In genomic region chrX:133444196-133444595, GRCh38 we compare ENCODE assay signal across 14 cellular contexts. TPM values are rescaled to one million over a fixed set of nuclear protein-coding genes. Genes with fewer than 3 reads are reported as not detected.
DNase-seq lines count a peak whose midpoint lies in the region; ATAC-seq, FAIRE-seq and TF ChIP-seq lines count a peak whose summit lies in the region.
"Had no signal": no experiment of that assay in that cellular context is flagged by ENCODE, and none has a peak within 500 bp of the region (broad histone marks: within the 10 kb centered on the region; RNA-seq: fewer than 3 reads in every experiment).

No MANE protein-coding gene starts in this region.

- no peak overlapping the region for H3K18ac ChIP-seq in IMR-90 (ENCODE audit: low read depth, low read length)

- H3K36me3 ChIP-seq in IMR-90 (ENCODE audit: control insufficient read depth, insufficient read depth, low read length), result no peaks in the 10 kb centered on the region
- H3K36me3 ChIP-seq in mammary epithelial cell (ENCODE audit: insufficient read depth, low read length), result no peaks in the 10 kb centered on the region
- H3K36me3 ChIP-seq in smooth muscle cell (ENCODE audit: low read depth), result no peaks in the 10 kb centered on the region

- H2AFZ ChIP-seq in IMR-90 (replicated peaks; ENCODE audit: low read length, poor library complexity) (no peak overlapping the region), mammary epithelial cell (ENCODE audit: low read depth, low read length) (no peak overlapping the region), smooth muscle cell (ENCODE audit: low read depth) (no peak overlapping the region)

- POLR2A ChIA-PET in IMR-90 (lab: Charles Lee; ENCODE audit: unreplicated experiment), result no interaction called here

- H3K27me3 ChIP-seq in IMR-90 (ENCODE audit: control insufficient read depth, insufficient read depth, low read length) (peaks cover 9% of the 10 kb centered on the region), mammary epithelial cell (ENCODE audit: insufficient read depth, low read length) (no peaks in the 10 kb centered on the region), smooth muscle cell (ENCODE audit: low read depth) (no peaks in the 10 kb centered on the region)

- H3F3A ChIP-seq in smooth muscle cell (ENCODE audit: low read depth), result no peaks in the 10 kb centered on the region

- H3K79me1 ChIP-seq in IMR-90 (ENCODE audit: low read depth in 1 of 2, low read length in 2 of 2), result no peaks in the 10 kb centered on the region

- H3K9me3 ChIP-seq in IMR-90 (ENCODE audit: control insufficient read depth, insufficient read depth, low read length) (no peaks in the 10 kb centered on the region), mammary epithelial cell (replicated peaks; ENCODE audit: insufficient read depth, low read length) (no peaks in the 10 kb centered on the region), smooth muscle cell (replicated peaks; ENCODE audit: low read depth) (no peaks in the 10 kb centered on the region)

- H3K4me2 ChIP-seq in IMR-90 (ENCODE audit: low read depth, low read length) (peak overlapping the region; percentile 50; the same call in 1 of the 2 replicates), mammary epithelial cell (ENCODE audit: insufficient read depth, low read depth, low read length) (no peak overlapping the region), smooth muscle cell (peak overlapping the region; percentile 83)

- in situ Hi-C loops in IMR-90 (cut with MboI; ENCODE audit: low sequenced_read_pairs), result no loop called here
- in situ Hi-C loops in mammary epithelial cell (cut with MboI; ENCODE audit: low sequenced_read_pairs in 2 of 2), result no loop called here

- H2BK15ac ChIP-seq in IMR-90 (ENCODE audit: low read depth, low read length), result no peak overlapping the region

- H3K27ac ChIP-seq in IMR-90 (ENCODE audit: insufficient read depth, low read length) (no peak overlapping the region), mammary epithelial cell (ENCODE audit: insufficient read depth, low read depth, low read length) (no peak overlapping the region), smooth muscle cell (ENCODE audit: low read depth) (no peak overlapping the region)

- no peak overlapping the region for H3K56ac ChIP-seq in IMR-90 (ENCODE audit: extremely low read depth, insufficient read depth, low read length)

- H2BK5ac ChIP-seq in IMR-90 (ENCODE audit: low read depth, low read length, poor library complexity, severe bottlenecking), result no peak overlapping the region

- intact Hi-C loops in IMR-90 (cut with micrococcal nuclease), result no loop called here
- intact Hi-C loops in mammary epithelial cell (cut with micrococcal nuclease), result no loop called here

- no peak overlapping the region for H3K4ac ChIP-seq in IMR-90 (ENCODE audit: low read depth, low read length)

- no peak overlapping the region for H4K5ac ChIP-seq in IMR-90 (ENCODE audit: low read depth, low read length)

- H3K79me2 ChIP-seq in mammary epithelial cell (ENCODE audit: insufficient read depth, low read length) (no peaks in the 10 kb centered on the region), smooth muscle cell (ENCODE audit: low read depth) (no peaks in the 10 kb centered on the region)

- no peak overlapping the region for H3K23ac ChIP-seq in IMR-90 (ENCODE audit: low read depth, low read length)

- TF ChIP-seq CTCF in IMR-90 (conservative IDR thresholded peaks at IDR 0.05; ENCODE audit: low read depth, low read length), result no peak
- no peak for TF ChIP-seq CTCF in mammary epithelial cell (conservative IDR thresholded peaks at IDR 0.05 in 1 of 2, IDR thresholded peaks at IDR 0.05 in 1 of 2; ENCODE audit: extremely low read depth in 1 of 2, insufficient read depth in 1 of 2, low read depth in 1 of 2, low read length in 2 of 2)
- no peak for TF ChIP-seq CTCF in smooth muscle cell (IDR thresholded peaks at IDR 0.05; ENCODE audit: borderline replicate concordance, insufficient read depth, poor library complexity, severe bottlenecking)

- no peak overlapping the region for H3K14ac ChIP-seq in IMR-90 (replicated peaks; ENCODE audit: low read depth, low read length)

- H2BK20ac ChIP-seq in IMR-90 (ENCODE audit: low read depth, low read length), result no peak overlapping the region

- CTCF ChIA-PET in IMR-90 (lab: Yijun Ruan, JAX) (no interaction called here), mammary epithelial cell (lab: Charles Lee; ENCODE audit: low non-redundant PET) (no interaction called here)

- H3K4me1 ChIP-seq in IMR-90 (ENCODE audit: control insufficient read depth, insufficient read depth, low read length), result no peaks in the 10 kb centered on the region; the same call in 1 of the 2 replicates
- peaks cover 9% of the 10 kb centered on the region for H3K4me1 ChIP-seq in mammary epithelial cell (ENCODE audit: insufficient read depth, low read length)
- H3K4me1 ChIP-seq in smooth muscle cell (ENCODE audit: low read depth), result no peaks in the 10 kb centered on the region

- H4K8ac ChIP-seq in IMR-90 (ENCODE audit: low read depth in 2 of 2, low read length in 2 of 2), result no peak overlapping the region

- ATAC-seq in IMR-90 (ENCODE audit: low read depth) (no peak), HG02885 (IDR thresholded peaks at IDR 0.05; ENCODE audit: poor library complexity, unreplicated experiment) (no peak)

- dilution Hi-C loops in IMR-90 (cut with HindIII; ENCODE audit: low sequenced_read_pairs, unreplicated experiment) (no loop called here), mammary epithelial cell (cut with HindIII; ENCODE audit: low sequenced_read_pairs) (no loop called here)

- DNase-seq in IMR-90, result no peak
- peak; percentile 35 for DNase-seq in mammary epithelial cell
- peak; percentile 6 for DNase-seq in glomerular visceral epithelial cell (ENCODE audit: extremely low spot score)
- DNase-seq in smooth muscle cell (lab: John Stamatoyannopoulos, UW; ENCODE audit: unreplicated experiment), result no peak
- DNase-seq in urothelium cell line (ENCODE audit: low spot score), result no peak
- DNase-seq in DMS153 treated with DMSO at 0.1 percent for 48 hours (lab: John Stamatoyannopoulos, UW; ENCODE audit: unreplicated experiment), result no peak
- DNase-seq: CD8-positive, alpha-beta memory T cell; H7; NCI-H1694; NCI-H2107; NCI-H446; SHP77 had no signal

- no peak overlapping the region for H2BK120ac ChIP-seq in IMR-90 (ENCODE audit: low read depth, low read length)

- no CpG with 5 or more reads among the region's 3 CpGs for WGBS in IMR-90 (ENCODE audit: extremely low coverage in 2 of 2, insufficient read length in 1 of 2), 2 experiments
- 54% methylated on average over 3 of the region's 3 CpGs for WGBS in mammary epithelial cell (ENCODE audit: low coverage, missing lambda C conversion rate)
- WGBS in smooth muscle cell (ENCODE audit: low lambda C conversion rate), result 57% methylated on average over 3 of the region's 3 CpGs

- BruUV-seq in IMR-90 (replicated peaks; lab: Mats Ljungman, UMichigan), result no TSS peak
- BruUV-seq in mammary epithelial cell (replicated peaks; lab: Mats Ljungman, UMichigan), result no TSS peak

- H4K91ac ChIP-seq in IMR-90 (ENCODE audit: insufficient read depth, low read depth, low read length), result no peak overlapping the region

- no peaks in the 10 kb centered on the region for H3K9me1 ChIP-seq in IMR-90 (ENCODE audit: insufficient read depth, low read length)

- no peaks in the 10 kb centered on the region for H4K20me1 ChIP-seq in IMR-90 (ENCODE audit: insufficient read depth, low read length)
- no peaks in the 10 kb centered on the region for H4K20me1 ChIP-seq in mammary epithelial cell (ENCODE audit: insufficient read depth, low read length)
- no peaks in the 10 kb centered on the region for H4K20me1 ChIP-seq in smooth muscle cell (ENCODE audit: low read depth)

- H3K9ac ChIP-seq in IMR-90 (ENCODE audit: low read depth, low read length) (no peak overlapping the region), mammary epithelial cell (ENCODE audit: insufficient read depth, low read length) (no peak overlapping the region), smooth muscle cell (ENCODE audit: low read depth) (no peak overlapping the region)

- FAIRE-seq in urothelium cell line (lab: Jason Lieb, UNC), result no peak
- FAIRE-seq: RCC 7860 had no signal

- no peak overlapping the region for H3K4me3 ChIP-seq in IMR-90 (ENCODE audit: insufficient read depth, low read depth, low read length)
- H3K4me3 ChIP-seq in mammary epithelial cell (replicated peaks in 1 of 3; ENCODE audit: insufficient read depth in 1 of 3, low read depth in 2 of 3, low read length in 3 of 3), result no peak overlapping the region
- H3K4me3 ChIP-seq in smooth muscle cell, result no peak overlapping the region

- no peak for TF ChIP-seq RAD21 in IMR-90 (IDR thresholded peaks at IDR 0.05; ENCODE audit: low read length)

- H2AK5ac ChIP-seq in IMR-90 (ENCODE audit: low read depth, low read length), result no peak overlapping the region

- no peak overlapping the region for H2AK9ac ChIP-seq in IMR-90 (replicated peaks; ENCODE audit: low read depth, low read length, poor library complexity)

- no peak for TF ChIP-seq POLR2A in IMR-90 (IDR thresholded peaks at IDR 0.05; ENCODE audit: low read depth, low read length)

TF ChIP-seq in IMR-90, 13 proteins besides CTCF, POLR2A, EP300 and RAD21:
- TF ChIP-seq CEBPB (IDR thresholded peaks at IDR 0.05; ENCODE audit: low read depth, low read length) (no peak), BHLHE40 (IDR thresholded peaks at IDR 0.05; ENCODE audit: low read depth, low read length) (no peak), RCOR1 (IDR thresholded peaks at IDR 0.05; ENCODE audit: insufficient replicate concordance, low read length) (no peak), MAFK (IDR thresholded peaks at IDR 0.05; ENCODE audit: low read depth, low read length) (no peak), CHD1 (IDR thresholded peaks at IDR 0.05; ENCODE audit: low read depth, low read length) (no peak), MAZ (IDR thresholded peaks at IDR 0.05; ENCODE audit: borderline replicate concordance, low read depth, low read length) (no peak), MXI1 (IDR thresholded peaks at IDR 0.05; ENCODE audit: borderline replicate concordance, low read depth, low read length) (no peak)
- TF ChIP-seq, protein P1, sequence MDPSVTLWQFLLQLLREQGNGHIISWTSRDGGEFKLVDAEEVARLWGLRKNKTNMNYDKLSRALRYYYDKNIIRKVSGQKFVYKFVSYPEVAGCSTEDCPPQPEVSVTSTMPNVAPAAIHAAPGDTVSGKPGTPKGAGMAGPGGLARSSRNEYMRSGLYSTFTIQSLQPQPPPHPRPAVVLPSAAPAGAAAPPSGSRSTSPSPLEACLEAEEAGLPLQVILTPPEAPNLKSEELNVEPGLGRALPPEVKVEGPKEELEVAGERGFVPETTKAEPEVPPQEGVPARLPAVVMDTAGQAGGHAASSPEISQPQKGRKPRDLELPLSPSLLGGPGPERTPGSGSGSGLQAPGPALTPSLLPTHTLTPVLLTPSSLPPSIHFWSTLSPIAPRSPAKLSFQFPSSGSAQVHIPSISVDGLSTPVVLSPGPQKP (IDR thresholded peaks at IDR 0.05; ENCODE audit: borderline replicate concordance, low read depth, low read length), result no peak

RNA-seq across cellular contexts. Expression of gene GPC4, which starts 28.9 kb away (rescaled TPM):
- total RNA-seq in IMR-90 (2012; rRNA removed) (0.54 and 0.56 TPM in 2 replicates), mammary epithelial cell (1 to 10 TPM; 7.1 to 7.2 TPM), smooth muscle cell (32.7 and 36.4 TPM in 2 replicates)
- polyA plus RNA-seq in IMR-90 (2012; rRNA removed) (1.1 and 1.6 TPM in 2 replicates), mammary epithelial cell (1.2 TPM), smooth muscle cell (33.4 and 36.7 TPM in 2 replicates)
- 0.45 and 0.89 TPM in 2 replicates for polyA plus RNA-seq in IMR-90 (2012; cell fraction: cytosol; rRNA removed)
- polyA plus RNA-seq in IMR-90 (2012; cell fraction: nucleus; rRNA removed; ENCODE audit: low replicate concordance), result 0.35 and 0.48 TPM in 2 replicates
- 3.8 TPM for polyA minus RNA-seq in mammary epithelial cell
- total RNA-seq: CD8-positive, alpha-beta memory T cell had no signal
- polyA plus RNA-seq: CD8-positive, alpha-beta memory T cell had no signal

Comparison
In these comparisons a context has a peak if more than half of its experiments do, and no peak if none do; other contexts are left out.
1. DNase-seq: peak in mammary epithelial cell (single experiment) and glomerular visceral epithelial cell (single experiment); none in IMR-90 (single experiment), smooth muscle cell (single experiment), urothelium cell line (single experiment) and DMS153 treated with DMSO at 0.1 percent for 48 hours (single experiment).